ENCODE assay signal across 9 cellular contexts in genomic region chr5:141598389-141599360, GRCh38. TPM values are rescaled to one million over a fixed set of nuclear protein-coding genes. Genes with fewer than 3 reads are reported as not detected.
A peak's percentile ranks its signal among the peaks of the same experiment; 100 is the strongest.
DNase-seq lines count a peak whose midpoint lies in the region; ATAC-seq, FAIRE-seq and TF ChIP-seq lines count a peak whose summit lies in the region.
"Had no signal": no experiment of that assay in that cellular context is flagged by ENCODE, and none has a peak within 500 bp of the region (broad histone marks: within the 10 kb centered on the region; RNA-seq: fewer than 3 reads in every experiment).

No MANE protein-coding gene starts in this region.

- no peaks in the 10 kb centered on the region for H3K9me3 Mint-ChIP-seq in activated CD8-positive, alpha-beta T cell treated with anti-CD3 and anti-CD28 coated beads, Interleukin-2, amount 10 ng/mL, durations not matched to agents 7 days and 5 days (ENCODE audit: insufficient read depth)

- peaks cover 15% of the 10 kb centered on the region for H3K4me1 ChIP-seq in A549
- peaks cover 66% of the 10 kb centered on the region for H3K4me1 ChIP-seq in left ventricle myocardium inferior

- H3K9me3 ChIP-seq in A549 (no peaks in the 10 kb centered on the region), left ventricle myocardium inferior (replicated peaks) (peaks cover 9% of the 10 kb centered on the region)

- no peaks in the 10 kb centered on the region for H3K27me3 Mint-ChIP-seq in activated CD8-positive, alpha-beta T cell treated with anti-CD3 and anti-CD28 coated beads, Interleukin-2, amount 10 ng/mL, durations not matched to agents 7 days and 5 days (ENCODE audit: low read depth)

- H3K36me3 ChIP-seq in left ventricle myocardium inferior, result peaks cover 3% of the 10 kb centered on the region

- TF ChIP-seq EP300 in A549 (IDR thresholded peaks at IDR 0.05), result no peak

- TF ChIP-seq RAD21 in A549 (conservative IDR thresholded peaks at IDR 0.05 in 1 of 2, IDR thresholded peaks at IDR 0.05 in 1 of 2), result no peak

- no peak for DNase-seq in A549 (ENCODE audit: low read depth in 1 of 2, low spot score in 1 of 2)
- no peak for DNase-seq in activated CD8-positive, alpha-beta T cell treated with anti-CD3 and anti-CD28 coated beads, Interleukin-2, amount 10 ng/mL, durations not matched to agents 7 days and 5 days
- DNase-seq in left ventricle myocardium inferior, result no peak
- DNase-seq in NCI-H510A (lab: John Stamatoyannopoulos, UW), result no peak
- no peak for DNase-seq in NCI-H2107 treated with DMSO at 0.1 percent for 48 hours (lab: John Stamatoyannopoulos, UW; ENCODE audit: unreplicated experiment)
- no peak for DNase-seq in 8988T
- no peak for DNase-seq in left colon
- DNase-seq: hypothalamus had no signal

- ATAC-seq in A549, result peak; percentile 28 to 57; a peak in 3 of 6 replicates
- ATAC-seq in GM19452 (IDR thresholded peaks at IDR 0.05; ENCODE audit: unreplicated experiment), result peak; percentile 39
- ATAC-seq in activated CD8-positive, alpha-beta T cell treated with anti-CD3 and anti-CD28 coated beads, Interleukin-2, amount 10 ng/mL, durations not matched to agents 7 days and 5 days, result peak; percentile 57
- ATAC-seq in left colon, result no peak

- peak overlapping the region; percentile 65 for H3K27ac Mint-ChIP-seq in activated CD8-positive, alpha-beta T cell treated with anti-CD3 and anti-CD28 coated beads, Interleukin-2, amount 10 ng/mL, durations not matched to agents 7 days and 5 days

- no peaks in the 10 kb centered on the region for H3K27me3 ChIP-seq in left ventricle myocardium inferior (ENCODE audit: low read depth)

- H3K4me3 Mint-ChIP-seq in activated CD8-positive, alpha-beta T cell treated with anti-CD3 and anti-CD28 coated beads, Interleukin-2, amount 10 ng/mL, durations not matched to agents 7 days and 5 days, result no peak overlapping the region

- FAIRE-seq in A549 (lab: Jason Lieb, UNC), result no peak

- peaks cover 57% of the 10 kb centered on the region for H3K36me3 Mint-ChIP-seq in activated CD8-positive, alpha-beta T cell treated with anti-CD3 and anti-CD28 coated beads, Interleukin-2, amount 10 ng/mL, durations not matched to agents 7 days and 5 days (ENCODE audit: low read depth)

- CTCF ChIA-PET in A549 (lab: Yijun Ruan, JAX), result interaction anchor here (0.6 to 9.1 kb wide), 6 partner anchors 9 to 774 kb away, joined by 3 to 85 read pairs (median 3); partner anchors contain the start of gene DIAPH1
- CTCF ChIA-PET in activated CD8-positive, alpha-beta T cell treated with anti-CD3 and anti-CD28 coated beads, Interleukin-2, amount 10 ng/mL, durations not matched to agents 7 days and 5 days (lab: Charles Lee), result interaction anchor here (1.2 to 9.4 kb wide), 10 partner anchors 9 to 77 kb away, joined by 3 to 188 read pairs (median 10); partner anchors contain the start of genes DIAPH1, HDAC3 and RELL2

- intact Hi-C loops in left ventricle myocardium inferior (cut with micrococcal nuclease), result no loop called here
- intact Hi-C loops in left colon (cut with DNase I, micrococcal nuclease), result no loop called here

- H3K4me3 ChIP-seq in A549 (no peak overlapping the region), left ventricle myocardium inferior (no peak overlapping the region)

- H3K27ac ChIP-seq in A549 (0 out of 6 replicates have a peak overlapping the region, but pooled peaks of 1 of the 2 experiments have one; percentile 9), left ventricle myocardium inferior (replicated peaks) (peak overlapping the region; percentile 87)

- H3K4me2 ChIP-seq in A549, result peak overlapping the region; percentile 10; the same call in 2 of the 3 replicates

- POLR2A ChIA-PET in A549 (lab: Yijun Ruan, JAX), result no interaction called here
- POLR2A ChIA-PET in activated CD8-positive, alpha-beta T cell treated with anti-CD3 and anti-CD28 coated beads, Interleukin-2, amount 10 ng/mL, durations not matched to agents 7 days and 5 days (lab: Charles Lee), result interaction anchor here (0.6 to 1.4 kb wide), 3 partner anchors 12 to 42 kb away, joined by 3 read pairs; partner anchors contain the start of gene DIAPH1

- TF ChIP-seq CTCF in A549 (IDR thresholded peaks at IDR 0.05) (no peak), left ventricle myocardium inferior (IDR thresholded peaks at IDR 0.05; ENCODE audit: borderline replicate concordance) (no peak)

- H3K4me1 Mint-ChIP-seq in activated CD8-positive, alpha-beta T cell treated with anti-CD3 and anti-CD28 coated beads, Interleukin-2, amount 10 ng/mL, durations not matched to agents 7 days and 5 days (ENCODE audit: low read depth), result peaks cover 73% of the 10 kb centered on the region

- WGBS in A549 (ENCODE audit: missing lambda C conversion rate), result 63% methylated on average over 3 of the region's 3 CpGs

- TF ChIP-seq POLR2A in A549 (IDR thresholded peaks at IDR 0.05; ENCODE audit: low read length), result no peak

TF ChIP-seq in A549, 52 proteins besides CTCF, POLR2A, EP300 and RAD21:
- TF ChIP-seq KDM1A (IDR thresholded peaks at IDR 0.05; ENCODE audit: low read depth), result no peak
- no peak for TF ChIP-seq MAX (IDR thresholded peaks at IDR 0.05)
- TF ChIP-seq HOXB5 (CRISPR knock-in tag; IDR thresholded peaks at IDR 0.05), result no peak
- TF ChIP-seq HMGXB4 (CRISPR knock-in tag; IDR thresholded peaks at IDR 0.05; ENCODE audit: borderline replicate concordance), result no peak

RNA-seq across cellular contexts. Expression of gene DIAPH1, which starts 20.1 kb away (rescaled TPM):
- polyA plus RNA-seq in A549 (2011; rRNA removed) (53.4 and 82.2 TPM in 2 replicates), A549 (2017; fragmentation: RNase III; extraction: RNeasy Plus Mini Kit Qiagen cat#74134 plus additional on column Dnase treatment) (57.4 to 59.8 TPM (median 59.4 TPM) in 3 replicates)
- polyA plus RNA-seq in A549 (2012; cell fraction: cytosol; rRNA removed), result 27.8 and 37.6 TPM in 2 replicates
- polyA plus RNA-seq in A549 (2012; cell fraction: nucleus; rRNA removed), result 183 and 188 TPM in 2 replicates
- 157 and 182 TPM in 2 replicates for polyA minus RNA-seq in A549 (2011; rRNA and poly(A)+ RNA removed)
- 100 to 1,000 TPM; 281 to 286 TPM for total RNA-seq in activated CD8-positive, alpha-beta T cell treated with anti-CD3 and anti-CD28 coated beads, Interleukin-2, amount 10 ng/mL, durations not matched to agents 7 days and 5 days
- total RNA-seq in left ventricle myocardium inferior (53.1 TPM), left colon (100 to 1,000 TPM; 105 to 108 TPM)

RNA-seq across cellular contexts. Expression of gene HDAC3, which starts 38.0 kb away (rescaled TPM):
- polyA plus RNA-seq in A549 (2011; rRNA removed), result 67.3 and 80.0 TPM in 2 replicates
- 69.5 and 84.1 TPM in 2 replicates for polyA plus RNA-seq in A549 (2012; cell fraction: cytosol; rRNA removed)
- polyA plus RNA-seq in A549 (2012; cell fraction: nucleus; rRNA removed), result 82.2 and 128 TPM in 2 replicates
- polyA plus RNA-seq in A549 (2017; fragmentation: RNase III; extraction: RNeasy Plus Mini Kit Qiagen cat#74134 plus additional on column Dnase treatment), result 51.1 to 56.9 TPM (median 51.7 TPM) in 3 replicates
- polyA minus RNA-seq in A549 (2011; rRNA and poly(A)+ RNA removed), result 67.7 and 68.1 TPM in 2 replicates
- 10 to 100 TPM; 88.1 to 91.8 TPM for total RNA-seq in activated CD8-positive, alpha-beta T cell treated with anti-CD3 and anti-CD28 coated beads, Interleukin-2, amount 10 ng/mL, durations not matched to agents 7 days and 5 days
- 27.4 TPM for total RNA-seq in left ventricle myocardium inferior
- 10 to 100 TPM; 37.8 to 40.5 TPM for total RNA-seq in left colon

RNA-seq across cellular contexts. Expression of gene RELL2, which starts 38.1 kb away (rescaled TPM):
- polyA plus RNA-seq in A549 (2011; rRNA removed) (2.8 and 3.6 TPM in 2 replicates), A549 (2017; fragmentation: RNase III; extraction: RNeasy Plus Mini Kit Qiagen cat#74134 plus additional on column Dnase treatment) (5.0 to 6.5 TPM (median 6.5 TPM) in 3 replicates)
- 4.7 and 4.9 TPM in 2 replicates for polyA plus RNA-seq in A549 (2012; cell fraction: cytosol; rRNA removed)
- 16.1 and 20.1 TPM in 2 replicates for polyA plus RNA-seq in A549 (2012; cell fraction: nucleus; rRNA removed)
- polyA minus RNA-seq in A549 (2011; rRNA and poly(A)+ RNA removed), result 1.9 and 2.5 TPM in 2 replicates
- total RNA-seq in activated CD8-positive, alpha-beta T cell treated with anti-CD3 and anti-CD28 coated beads, Interleukin-2, amount 10 ng/mL, durations not matched to agents 7 days and 5 days, result 10 to 100 TPM; 36.9 to 37.1 TPM
- total RNA-seq in left ventricle myocardium inferior (1.0 TPM), left colon (1 to 10 TPM; 2.9 to 3.5 TPM)

RNA-seq across cellular contexts. Expression of gene FCHSD1, which starts 52.5 kb away (rescaled TPM):
- polyA plus RNA-seq in A549 (2011; rRNA removed), result 11.0 and 12.2 TPM in 2 replicates
- 9.2 and 9.7 TPM in 2 replicates for polyA plus RNA-seq in A549 (2012; cell fraction: cytosol; rRNA removed)
- 87.6 and 92.1 TPM in 2 replicates for polyA plus RNA-seq in A549 (2012; cell fraction: nucleus; rRNA removed)
- polyA plus RNA-seq in A549 (2017; fragmentation: RNase III; extraction: RNeasy Plus Mini Kit Qiagen cat#74134 plus additional on column Dnase treatment), result 10.1 to 14.5 TPM (median 14.0 TPM) in 3 replicates
- polyA minus RNA-seq in A549 (2011; rRNA and poly(A)+ RNA removed), result 6.9 and 12.2 TPM in 2 replicates
- 10 to 100 TPM; 46.9 to 47.8 TPM for total RNA-seq in activated CD8-positive, alpha-beta T cell treated with anti-CD3 and anti-CD28 coated beads, Interleukin-2, amount 10 ng/mL, durations not matched to agents 7 days and 5 days
- total RNA-seq in left ventricle myocardium inferior, result 4.7 TPM
- total RNA-seq in left colon, result 10 to 100 TPM; 15.0 to 19.2 TPM

Comparison
In these comparisons a context has a peak if more than half of its experiments do, and no peak if none do; other contexts are left out.
1. RNA of gene RELL2, which starts 38.1 kb away (total RNA-seq): 36.9 to 37.1 TPM in activated CD8-positive, alpha-beta T cell treated with anti-CD3 and anti-CD28 coated beads, Interleukin-2, amount 10 ng/mL, durations not matched to agents 7 days and 5 days; 2.9 to 3.5 TPM in left colon and 1.0 TPM in left ventricle myocardium inferior (single experiment); every median in the first group is over 4 times any median in the second.